In the genomic region with DNA sequence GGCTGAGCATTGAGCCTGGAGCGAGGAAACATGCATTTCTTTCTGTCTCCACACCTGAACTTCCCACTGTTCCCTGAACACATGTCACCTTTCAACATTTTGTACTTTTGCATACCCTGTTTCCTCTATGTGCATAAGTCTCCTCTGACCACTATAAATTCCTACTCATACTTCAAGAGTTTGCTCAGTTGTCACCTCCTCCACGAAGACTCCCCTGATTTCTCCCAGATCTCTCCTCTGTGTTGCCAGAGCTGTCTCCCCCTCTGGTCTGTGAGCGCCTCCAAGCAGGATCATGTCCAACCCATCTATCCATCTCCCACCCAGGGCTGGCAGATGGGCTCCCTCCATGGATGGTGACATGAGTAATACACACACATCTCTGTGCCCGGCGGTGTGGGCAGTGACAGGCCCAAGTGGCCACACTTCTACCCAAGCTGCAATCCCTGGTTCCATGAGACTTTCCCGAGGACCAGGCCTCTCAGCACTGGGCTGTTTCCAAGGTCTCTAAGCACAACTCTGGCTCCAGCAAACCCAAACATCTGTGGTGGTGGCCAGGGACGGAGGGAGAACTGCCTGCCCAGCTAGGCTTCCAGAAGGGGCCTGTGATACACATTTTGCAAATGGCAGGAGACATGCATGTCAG, we compare ENCODE assay signal across 1 cellular context.
TF ChIP-seq lines count a peak whose summit lies in the region.

No MANE protein-coding gene starts in this region.

TF ChIP-seq in GM23338, 12 proteins besides CTCF, POLR2A, EP300 and RAD21:
- TF ChIP-seq, protein P1, sequence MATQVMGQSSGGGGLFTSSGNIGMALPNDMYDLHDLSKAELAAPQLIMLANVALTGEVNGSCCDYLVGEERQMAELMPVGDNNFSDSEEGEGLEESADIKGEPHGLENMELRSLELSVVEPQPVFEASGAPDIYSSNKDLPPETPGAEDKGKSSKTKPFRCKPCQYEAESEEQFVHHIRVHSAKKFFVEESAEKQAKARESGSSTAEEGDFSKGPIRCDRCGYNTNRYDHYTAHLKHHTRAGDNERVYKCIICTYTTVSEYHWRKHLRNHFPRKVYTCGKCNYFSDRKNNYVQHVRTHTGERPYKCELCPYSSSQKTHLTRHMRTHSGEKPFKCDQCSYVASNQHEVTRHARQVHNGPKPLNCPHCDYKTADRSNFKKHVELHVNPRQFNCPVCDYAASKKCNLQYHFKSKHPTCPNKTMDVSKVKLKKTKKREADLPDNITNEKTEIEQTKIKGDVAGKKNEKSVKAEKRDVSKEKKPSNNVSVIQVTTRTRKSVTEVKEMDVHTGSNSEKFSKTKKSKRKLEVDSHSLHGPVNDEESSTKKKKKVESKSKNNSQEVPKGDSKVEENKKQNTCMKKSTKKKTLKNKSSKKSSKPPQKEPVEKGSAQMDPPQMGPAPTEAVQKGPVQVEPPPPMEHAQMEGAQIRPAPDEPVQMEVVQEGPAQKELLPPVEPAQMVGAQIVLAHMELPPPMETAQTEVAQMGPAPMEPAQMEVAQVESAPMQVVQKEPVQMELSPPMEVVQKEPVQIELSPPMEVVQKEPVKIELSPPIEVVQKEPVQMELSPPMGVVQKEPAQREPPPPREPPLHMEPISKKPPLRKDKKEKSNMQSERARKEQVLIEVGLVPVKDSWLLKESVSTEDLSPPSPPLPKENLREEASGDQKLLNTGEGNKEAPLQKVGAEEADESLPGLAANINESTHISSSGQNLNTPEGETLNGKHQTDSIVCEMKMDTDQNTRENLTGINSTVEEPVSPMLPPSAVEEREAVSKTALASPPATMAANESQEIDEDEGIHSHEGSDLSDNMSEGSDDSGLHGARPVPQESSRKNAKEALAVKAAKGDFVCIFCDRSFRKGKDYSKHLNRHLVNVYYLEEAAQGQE (IDR thresholded peaks at IDR 0.05; ENCODE audit: unreplicated experiment) = no peak
- TF ChIP-seq ZNF114 (CRISPR knock-in tag; IDR thresholded peaks at IDR 0.05) (no peak), NANOG (IDR thresholded peaks at IDR 0.05; ENCODE audit: borderline replicate concordance) (no peak), EZH2 (IDR thresholded peaks at IDR 0.05; ENCODE audit: low read depth, unreplicated experiment) (no peak), STAT1 (IDR thresholded peaks at IDR 0.05; ENCODE audit: unreplicated experiment) (no peak), EZH2phosphoT487 (IDR thresholded peaks at IDR 0.05; ENCODE audit: unreplicated experiment) (no peak), POLR2AphosphoS5 (IDR thresholded peaks at IDR 0.05; ENCODE audit: low read depth) (no peak), CREB1 (CRISPR knock-in tag; IDR thresholded peaks at IDR 0.05; ENCODE audit: low read depth) (no peak)
- TF ChIP-seq, protein P2, sequence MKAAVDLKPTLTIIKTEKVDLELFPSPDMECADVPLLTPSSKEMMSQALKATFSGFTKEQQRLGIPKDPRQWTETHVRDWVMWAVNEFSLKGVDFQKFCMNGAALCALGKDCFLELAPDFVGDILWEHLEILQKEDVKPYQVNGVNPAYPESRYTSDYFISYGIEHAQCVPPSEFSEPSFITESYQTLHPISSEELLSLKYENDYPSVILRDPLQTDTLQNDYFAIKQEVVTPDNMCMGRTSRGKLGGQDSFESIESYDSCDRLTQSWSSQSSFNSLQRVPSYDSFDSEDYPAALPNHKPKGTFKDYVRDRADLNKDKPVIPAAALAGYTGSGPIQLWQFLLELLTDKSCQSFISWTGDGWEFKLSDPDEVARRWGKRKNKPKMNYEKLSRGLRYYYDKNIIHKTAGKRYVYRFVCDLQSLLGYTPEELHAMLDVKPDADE (IDR thresholded peaks at IDR 0.05) = no peak
